ENCODE assay signal across 8 cellular contexts in the genomic region with DNA sequence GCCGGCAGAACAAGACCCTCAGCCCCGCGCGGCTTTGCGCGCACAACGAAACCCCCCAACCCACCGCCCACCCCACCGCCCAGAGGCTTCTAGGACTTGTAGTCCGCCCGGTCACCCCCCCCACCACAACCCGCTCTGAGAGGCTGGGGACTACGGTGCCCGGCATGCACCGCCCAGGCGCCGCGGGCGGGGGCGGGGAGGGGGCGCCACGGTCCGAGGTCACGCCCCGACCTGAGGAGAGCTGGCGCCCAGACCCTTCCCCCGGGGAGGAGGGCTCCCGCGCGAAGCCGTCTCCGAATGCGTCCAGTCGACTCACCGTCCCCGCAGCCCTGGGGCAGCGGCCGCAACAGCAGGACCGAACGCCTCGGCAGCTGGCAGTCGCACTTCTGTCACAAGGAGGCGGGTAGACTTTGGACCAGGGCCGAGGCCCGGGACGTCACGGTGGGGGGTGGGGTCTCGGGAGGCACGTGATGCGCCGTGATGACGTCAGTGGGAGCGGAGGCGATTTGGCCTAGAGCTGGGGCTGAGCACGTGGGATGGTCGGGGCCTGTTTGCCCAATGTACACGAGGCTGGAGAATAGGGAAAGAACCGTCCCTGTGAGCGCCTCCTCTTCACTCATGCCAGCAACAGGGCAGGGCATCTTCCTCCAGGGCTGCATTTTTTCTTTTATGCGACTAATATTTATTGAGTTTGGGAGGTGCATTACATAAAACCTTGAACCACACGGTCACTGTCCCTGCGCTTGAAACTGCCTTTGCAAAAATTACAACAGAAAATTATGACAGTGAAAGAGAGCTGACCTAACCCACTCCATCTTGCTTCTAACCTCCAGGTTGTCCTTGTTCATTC. TPM values are rescaled to one million over a fixed set of nuclear protein-coding genes. Genes with fewer than 3 reads are reported as not detected.
DNase-seq lines count a peak whose midpoint lies in the region; ATAC-seq and TF ChIP-seq lines count a peak whose summit lies in the region.

A gene (minus strand): TSS at position 388 of the 850 bp plus-strand sequence. CDS start 24,643 bp downstream, outside the sequence.

- H3K4me3 ChIP-seq in adrenal gland, result peak within 1 kb of the TSS; percentile 54 to 85 (median 64)
- H3K4me3 ChIP-seq in parathyroid adenoma (ENCODE audit: low read depth, low read length), result peak within 1 kb of the TSS; percentile 78
- H3K4me3 ChIP-seq in tibial nerve, result peak within 1 kb of the TSS; percentile 81 to 100 (median 88)

- H3K4me2 ChIP-seq in parathyroid adenoma (ENCODE audit: low read length), result peak within 1 kb of the TSS; percentile 70

- H3K79me2 ChIP-seq in parathyroid adenoma, result no peaks in the 10 kb centered on the region

- 3 to 21% (median 4%) methylated on average over 6 to 62 of the region's 62 CpGs for WGBS in adrenal gland, 4 donors
- WGBS in tibial nerve, 2 donors, result 11 to 13% methylated on average over 16 to 20 of the region's 62 CpGs

- H3K4me1 ChIP-seq in adrenal gland (replicated peaks in 1 of 2) (peaks cover 9 to 19% of the 10 kb centered on the region in 2 donors), parathyroid adenoma (peaks cover 1% of the 10 kb centered on the region), tibial nerve (peaks cover 0 to 25% (median 8%) of the 10 kb centered on the region in 4 donors)

- intact Hi-C loops in adrenal gland (cut with DNase I) (no loop called here), cardiac septum (cut with DNase I) (loop anchor here (2.0 kb wide), 1 partner anchor 76 kb away; a partner anchor contains a TSS)

- peak; percentile 89 to 98 for TF ChIP-seq EP300 in tibial nerve (IDR thresholded peaks at IDR 0.05)

- TF ChIP-seq CTCF in adrenal gland (IDR thresholded peaks at IDR 0.05) (peak in 5 of 6 experiments; percentile 12 to 49 (median 19)), parathyroid adenoma (IDR thresholded peaks at IDR 0.05) (no peak), tibial nerve (IDR thresholded peaks at IDR 0.05) (peak in 3 of 5 experiments; percentile 2 to 68 (median 57))

- H2AFZ ChIP-seq in parathyroid adenoma, result peak within 1 kb of the TSS; percentile 96

- H3K9ac ChIP-seq in parathyroid adenoma, result peak within 1 kb of the TSS; percentile 47

- H3K27ac ChIP-seq in adrenal gland, result peak within 1 kb of the TSS; percentile 59 to 94 (median 76)
- peak within 1 kb of the TSS; percentile 73 for H3K27ac ChIP-seq in parathyroid adenoma
- H3K27ac ChIP-seq in tibial nerve, result peak within 1 kb of the TSS; percentile 84 to 97 (median 92)

- H3K36me3 ChIP-seq in adrenal gland (replicated peaks in 1 of 2) (no peaks in the 10 kb centered on the region), parathyroid adenoma (ENCODE audit: control insufficient read depth, insufficient read depth, low read length) (no peaks in the 10 kb centered on the region), tibial nerve (peaks cover 0 to 7% (median 0%) of the 10 kb centered on the region in 3 donors)

- peak; percentile 88 to 97 for TF ChIP-seq POLR2A in adrenal gland (IDR thresholded peaks at IDR 0.05)
- TF ChIP-seq POLR2A in tibial nerve (IDR thresholded peaks at IDR 0.05), result peak; percentile 79 to 97

- ATAC-seq in HG02588 (IDR thresholded peaks at IDR 0.05; ENCODE audit: unreplicated experiment), result peak; percentile 72

- no peaks in the 10 kb centered on the region for H3K27me3 ChIP-seq in adrenal gland
- no peaks in the 10 kb centered on the region for H3K27me3 ChIP-seq in parathyroid adenoma (ENCODE audit: control insufficient read depth, insufficient read depth, low read length)
- H3K27me3 ChIP-seq in tibial nerve, result no peaks in the 10 kb centered on the region

- H3K9me3 ChIP-seq in adrenal gland (replicated peaks in 1 of 3) (no peaks in the 10 kb centered on the region), parathyroid adenoma (ENCODE audit: control insufficient read depth, low read length) (no peaks in the 10 kb centered on the region), tibial nerve (peaks cover 0 to 12% (median 0%) of the 10 kb centered on the region in 4 donors)

- DNase-seq in GM04503 (ENCODE audit: low read depth), result peak; percentile 61
- DNase-seq in NCI-H1417 (lab: John Stamatoyannopoulos, UW), result peak; percentile 83 to 99 (median 98)
- peak; percentile 81 to 95 (median 91) for DNase-seq in T-helper 1 cell
- peak; percentile 98 to 99 (median 98) for DNase-seq in adrenal gland
- DNase-seq in cardiac septum (ENCODE audit: low spot score), result peak; percentile 98
- DNase-seq in tibial nerve (ENCODE audit: low spot score in 2 of 2), result peak; percentile 97 to 98

RNA-seq across cellular contexts. Expression of the gene that starts here (rescaled TPM):
- total RNA-seq in adrenal gland, result 10 to 100 TPM; 26.0 to 68.0 (median 45.6) TPM
- 10 to 100 TPM; 23.6 to 41.6 (median 24.5) TPM for polyA plus RNA-seq in adrenal gland
- total RNA-seq in cardiac septum, result 42.1 TPM
- total RNA-seq in tibial nerve, result 10 to 100 TPM; 16.2 to 40.2 (median 24.0) TPM

Comparison
In these comparisons a context has a peak if more than half of its experiments do, and no peak if none do; other contexts are left out.
1. Peak in every context shown above with its lines: DNase-seq, ATAC-seq, H3K4me3 ChIP-seq and H3K27ac ChIP-seq.